19 cellular contexts compared by ENCODE assay signal in the genomic region with DNA sequence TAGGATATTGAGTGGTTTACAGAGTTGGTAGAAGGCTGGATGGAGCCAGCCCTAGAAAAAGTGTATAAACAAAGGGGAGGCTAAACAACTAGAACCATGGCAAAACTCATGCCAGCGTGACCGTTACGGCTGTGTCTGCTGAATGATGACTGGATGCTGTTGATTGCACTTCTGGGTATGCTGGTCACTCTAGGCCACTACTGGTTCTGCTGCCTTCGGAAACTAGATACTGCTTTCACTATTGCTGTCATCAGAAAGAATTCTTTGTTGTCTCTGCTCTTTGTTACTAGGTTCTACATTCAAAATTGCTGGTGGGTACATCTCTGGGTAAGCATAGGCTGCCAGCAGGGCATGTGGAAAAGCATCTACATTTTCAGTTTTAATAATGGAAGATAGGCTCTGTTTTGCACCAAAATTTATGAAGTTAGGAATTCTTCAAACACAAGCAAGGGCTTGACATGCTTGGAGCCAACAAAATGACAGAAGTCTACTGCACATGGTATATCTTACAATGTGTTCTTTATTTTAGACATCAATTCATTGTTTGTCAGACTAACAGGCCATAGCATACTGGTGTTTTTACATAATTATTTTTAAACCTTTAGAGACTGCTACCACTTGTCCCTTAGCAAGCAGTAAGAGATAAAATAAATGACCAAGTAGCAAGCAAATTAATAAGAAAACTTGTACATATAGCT. TPM values are rescaled to one million over a fixed set of nuclear protein-coding genes. Genes with fewer than 3 reads are reported as not detected.
DNase-seq lines count a peak whose midpoint lies in the region; ATAC-seq and TF ChIP-seq lines count a peak whose summit lies in the region.
"Had no signal": no experiment of that assay in that cellular context is flagged by ENCODE, and none has a peak within 500 bp of the region (broad histone marks: within the 10 kb centered on the region; RNA-seq: fewer than 3 reads in every experiment).

No MANE protein-coding gene starts in this region.

- H3K4me2 ChIP-seq in neuronal stem cell (ENCODE audit: insufficient read depth, low read length, poor library complexity, severe bottlenecking), result no peak overlapping the region

- no peak overlapping the region for H2AFZ ChIP-seq in neuronal stem cell (ENCODE audit: low read length)

- H2BK12ac ChIP-seq in neuronal stem cell (ENCODE audit: low read length), result no peak overlapping the region

- H3K4me3 ChIP-seq in neuronal stem cell (ENCODE audit: low read length in 2 of 2), result no peak overlapping the region
- H3K4me3 ChIP-seq: breast epithelium, lung, SK-N-MC had no signal

- no peaks in the 10 kb centered on the region for H3K27me3 Mint-ChIP-seq in nephron progenitor cell (ENCODE audit: low read depth, poor library complexity)
- H3K27me3 Mint-ChIP-seq: activated naive CD8-positive, alpha-beta T cell treated with anti-CD3 and anti-CD28 coated beads, Interleukin-2, amount 50 U/mL, for 24 hours; CD4-positive, alpha-beta T cell; naive thymus-derived CD4-positive, alpha-beta T cell had no signal

- H3K36me3 Mint-ChIP-seq in nephron progenitor cell (ENCODE audit: low read depth), result peaks cover 40% of the 10 kb centered on the region

- peaks cover 3% of the 10 kb centered on the region for H3K9me3 Mint-ChIP-seq in nephron progenitor cell
- H3K9me3 Mint-ChIP-seq: activated naive CD8-positive, alpha-beta T cell treated with anti-CD3 and anti-CD28 coated beads, Interleukin-2, amount 50 U/mL, for 24 hours; CD4-positive, alpha-beta T cell; naive thymus-derived CD4-positive, alpha-beta T cell had no signal

- peak overlapping the region; percentile 85 for H3K27ac ChIP-seq in caudate nucleus (ENCODE audit: low read depth, low read length)
- H3K27ac ChIP-seq in neuronal stem cell (replicated peaks; ENCODE audit: low read length), result no peak overlapping the region
- H3K27ac ChIP-seq: breast epithelium, SK-N-MC had no signal

- no peak overlapping the region for H3K4ac ChIP-seq in neuronal stem cell (ENCODE audit: low read length)

- WGBS in neuronal stem cell (ENCODE audit: extremely low coverage in 2 of 2, insufficient read length in 2 of 2, insufficient replicate concordance in 1 of 2), 2 donors, result no CpG with 5 or more reads among the region's 4 CpGs

- H2BK5ac ChIP-seq in neuronal stem cell (ENCODE audit: low read length), result no peak overlapping the region

- H3K27me3 ChIP-seq in neuronal stem cell (ENCODE audit: control insufficient read depth in 3 of 3, insufficient read depth in 3 of 3, low read depth in 1 of 3, low read length in 3 of 3), result no peaks in the 10 kb centered on the region
- H3K27me3 ChIP-seq: breast epithelium had no signal

- no peak overlapping the region for H2BK120ac ChIP-seq in neuronal stem cell (ENCODE audit: low read depth, low read length)

- peak; percentile 65 for ATAC-seq in HG02885 (IDR thresholded peaks at IDR 0.05; ENCODE audit: poor library complexity, unreplicated experiment)
- no peak for ATAC-seq in GM21447 (IDR thresholded peaks at IDR 0.05; ENCODE audit: unreplicated experiment)
- ATAC-seq in GM18498 (IDR thresholded peaks at IDR 0.05; ENCODE audit: unreplicated experiment), result no peak
- ATAC-seq: activated naive CD8-positive, alpha-beta T cell treated with anti-CD3 and anti-CD28 coated beads, Interleukin-2, amount 50 U/mL, for 24 hours; naive thymus-derived CD4-positive, alpha-beta T cell had no signal

- H3K14ac ChIP-seq in neuronal stem cell (ENCODE audit: low read length), result no peak overlapping the region

- H4K8ac ChIP-seq in neuronal stem cell (ENCODE audit: low read depth, low read length), result no peak overlapping the region

- no peaks in the 10 kb centered on the region for H3K9me3 ChIP-seq in neuronal stem cell (replicated peaks in 1 of 2; ENCODE audit: control insufficient read depth in 2 of 2, insufficient read depth in 1 of 2, low read depth in 1 of 2, low read length in 2 of 2)
- H3K9me3 ChIP-seq: breast epithelium had no signal

- H3K4me1 Mint-ChIP-seq in nephron progenitor cell, result peaks cover 14% of the 10 kb centered on the region

- peak overlapping the region; percentile 37 for H3K27ac Mint-ChIP-seq in nephron progenitor cell
- H3K27ac Mint-ChIP-seq: activated naive CD8-positive, alpha-beta T cell treated with anti-CD3 and anti-CD28 coated beads, Interleukin-2, amount 50 U/mL, for 24 hours; CD4-positive, alpha-beta T cell had no signal

- H2BK15ac ChIP-seq in neuronal stem cell (ENCODE audit: low read length), result no peak overlapping the region

- no peak for TF ChIP-seq CTCF in nephron progenitor cell (IDR thresholded peaks at IDR 0.05)

- no peaks in the 10 kb centered on the region for H3K4me1 ChIP-seq in neuronal stem cell (ENCODE audit: control insufficient read depth in 2 of 2, insufficient read depth in 1 of 2, low read depth in 1 of 2, low read length in 2 of 2)
- H3K4me1 ChIP-seq: breast epithelium had no signal

- H3K36me3 ChIP-seq in neuronal stem cell (replicated peaks in 1 of 2; ENCODE audit: control insufficient read depth in 2 of 2, insufficient read depth in 2 of 2, low read length in 2 of 2), result peaks cover 0 to 22% of the 10 kb centered on the region in 2 donors
- H3K36me3 ChIP-seq: breast epithelium had no signal

- no peak overlapping the region for H2AK5ac ChIP-seq in neuronal stem cell (ENCODE audit: low read depth, low read length)

- peak; percentile 71 for DNase-seq in Ammon's horn (ENCODE audit: low spot score)
- DNase-seq in caudate nucleus (lab: John Stamatoyannopoulos, UW), result peak in 29 of 61 donors; percentile 2 to 42 (median 17)
- no peak for DNase-seq in nephron progenitor cell
- DNase-seq in neuronal stem cell (ENCODE audit: low spot score), result no peak
- no peak for DNase-seq in islet precursor cell
- DNase-seq: ACHN; activated CD4-positive, CD25-positive, alpha-beta regulatory T cell; activated CD8-positive, alpha-beta memory T cell treated with anti-CD3 and anti-CD28 coated beads for 24 hours; activated naive CD8-positive, alpha-beta T cell treated with anti-CD3 and anti-CD28 coated beads, Interleukin-2, amount 50 U/mL, for 24 hours; CD4-positive, alpha-beta T cell; naive thymus-derived CD4-positive, alpha-beta T cell; NCI-H1436; NCI-H2171 treated with DMSO at 0.1 percent for 48 hours had no signal

- H4K91ac ChIP-seq in neuronal stem cell (ENCODE audit: low read depth, low read length, poor library complexity), result no peak overlapping the region

- H3K9ac ChIP-seq in neuronal stem cell (ENCODE audit: low read depth, low read length, poor library complexity), result no peak overlapping the region

- H3K23ac ChIP-seq in neuronal stem cell (ENCODE audit: low read depth, low read length, poor library complexity), result no peak overlapping the region

- no peak overlapping the region for H3K4me3 Mint-ChIP-seq in nephron progenitor cell
- H3K4me3 Mint-ChIP-seq: activated naive CD8-positive, alpha-beta T cell treated with anti-CD3 and anti-CD28 coated beads, Interleukin-2, amount 50 U/mL, for 24 hours; CD4-positive, alpha-beta T cell had no signal

- no peaks in the 10 kb centered on the region for H3K79me1 ChIP-seq in neuronal stem cell (ENCODE audit: low read depth, low read length)

- no peak overlapping the region for H3K18ac ChIP-seq in neuronal stem cell (ENCODE audit: low read length)

RNA-seq across cellular contexts. Expression of gene MON2, which starts 15.4 kb away (rescaled TPM):
- polyA plus RNA-seq in neuronal stem cell (2013, experiment 1 of 2), result 12.0 TPM
- polyA plus RNA-seq in neuronal stem cell (2013, experiment 2 of 2), result 12.6 TPM
